Comparison of ENCODE assay signal across 11 cellular contexts in the genomic region with DNA sequence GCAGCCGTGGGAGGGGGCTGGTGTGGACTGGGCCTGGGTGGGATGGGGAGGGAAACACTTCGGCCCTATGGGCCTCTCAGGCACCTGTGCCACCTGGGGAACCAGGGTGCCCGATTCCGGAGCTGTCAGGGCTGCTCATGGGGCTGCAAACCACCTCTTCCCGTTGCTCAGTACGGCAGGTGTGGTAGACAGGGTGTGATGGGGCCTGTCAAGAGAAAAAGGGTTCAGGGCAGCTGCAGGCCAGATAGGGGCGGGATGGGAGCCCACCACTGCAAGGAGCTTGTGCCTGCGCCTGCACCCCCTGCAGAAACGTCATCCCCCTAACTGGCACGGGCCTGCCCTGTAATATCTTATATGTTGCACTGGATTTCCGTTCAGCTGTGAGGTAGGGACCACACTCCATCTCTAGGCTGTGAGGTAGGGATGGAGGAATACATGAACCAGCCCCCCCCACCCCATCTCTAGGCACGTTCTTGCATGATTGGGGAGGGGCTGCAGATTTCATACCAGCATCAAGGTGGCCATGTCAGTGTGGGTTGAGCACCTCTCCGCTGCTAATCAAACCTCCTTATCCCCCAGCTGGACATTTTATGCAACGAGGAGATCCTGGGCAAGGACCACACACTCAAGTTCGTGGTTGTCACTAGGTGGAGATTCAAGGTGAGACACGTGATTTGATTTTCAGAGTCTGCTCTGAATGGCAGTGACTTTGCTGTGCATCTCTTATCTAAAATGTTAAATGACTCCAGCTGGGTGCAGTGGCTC. TPM values are rescaled to one million over a fixed set of nuclear protein-coding genes. Genes with fewer than 3 reads are reported as not detected.
A peak's percentile ranks its signal among the peaks of the same experiment; 100 is the strongest.
DNase-seq lines count a peak whose midpoint lies in the region; ATAC-seq, FAIRE-seq and TF ChIP-seq lines count a peak whose summit lies in the region.
"Had no signal": no experiment of that assay in that cellular context is flagged by ENCODE, and none has a peak within 500 bp of the region (broad histone marks: within the 10 kb centered on the region; RNA-seq: fewer than 3 reads in every experiment).

No MANE protein-coding gene starts in this region.

- H3K9ac ChIP-seq in GM23248 (no peak overlapping the region), endothelial cell of umbilical vein (replicated peaks; ENCODE audit: extremely low read depth, insufficient read depth, low read length) (no peak overlapping the region)

- H3K9me3 ChIP-seq in GM23248 (ENCODE audit: low read depth) = no peaks in the 10 kb centered on the region
- no peaks in the 10 kb centered on the region for H3K9me3 ChIP-seq in RWPE2 (ENCODE audit: severe bottlenecking)
- no peaks in the 10 kb centered on the region for H3K9me3 ChIP-seq in endothelial cell of umbilical vein (replicated peaks; ENCODE audit: control insufficient read depth, insufficient read depth, low read length)
- H3K9me3 ChIP-seq: gastrocnemius medialis had no signal

- WGBS in GM23248 (ENCODE audit: low coverage in 1 of 2, low lambda C conversion rate in 2 of 2, missing lambda C conversion rate in 2 of 2), 2 experiments = 87 to 89% methylated on average over 15 to 16 of the region's 16 CpGs

- H2AFZ ChIP-seq in GM23248 (no peak overlapping the region), endothelial cell of umbilical vein (ENCODE audit: low read depth, low read length) (no peak overlapping the region)

- no peaks in the 10 kb centered on the region for H3K9me2 ChIP-seq in GM23248 (ENCODE audit: insufficient read depth)

- H3F3A ChIP-seq in GM23248 (ENCODE audit: insufficient read depth) = peaks cover 55% of the 10 kb centered on the region

- H3K79me2 ChIP-seq in GM23248 (ENCODE audit: insufficient read depth) = peaks cover 49% of the 10 kb centered on the region
- H3K79me2 ChIP-seq in endothelial cell of umbilical vein (ENCODE audit: control insufficient read depth, insufficient read depth, low read length) = peaks cover 14% of the 10 kb centered on the region

- ATAC-seq in RWPE2 (ENCODE audit: low read depth) (peak; percentile 3; the same call in 2 of the 3 replicates), omental fat pad (ENCODE audit: low FRiP score) (peak; percentile 21), GM19397 (IDR thresholded peaks at IDR 0.05; ENCODE audit: unreplicated experiment) (no peak), HG03354 (IDR thresholded peaks at IDR 0.05; ENCODE audit: poor library complexity, severe bottlenecking, unreplicated experiment) (no peak), esophagus mucosa (no peak)
- ATAC-seq: gastrocnemius medialis had no signal

- H4K20me1 ChIP-seq in GM23248 (ENCODE audit: insufficient read depth) (0 out of 2 replicates have a peak, but pooled peaks cover 3% of the 10 kb centered on the region), endothelial cell of umbilical vein (replicated peaks; ENCODE audit: control insufficient read depth, extremely low read depth, insufficient read depth, low read length) (no peaks in the 10 kb centered on the region)

- peak; percentile 38 for TF ChIP-seq POLR2A in endothelial cell of umbilical vein (IDR thresholded peaks at IDR 0.05; ENCODE audit: low read depth, low read length)

- H3K9me1 ChIP-seq in endothelial cell of umbilical vein (replicated peaks; ENCODE audit: control insufficient read depth, extremely low read depth, insufficient read depth, low read length) = no peaks in the 10 kb centered on the region

- no peaks in the 10 kb centered on the region for H3K27me3 ChIP-seq in GM23248 (replicated peaks; ENCODE audit: insufficient read depth)
- H3K27me3 ChIP-seq in RWPE2 (ENCODE audit: insufficient read depth, poor library complexity, severe bottlenecking) = no peaks in the 10 kb centered on the region
- H3K27me3 ChIP-seq in endothelial cell of umbilical vein (ENCODE audit: control insufficient read depth in 2 of 2, insufficient read depth in 2 of 2, low read length in 2 of 2) = no peaks in the 10 kb centered on the region
- H3K27me3 ChIP-seq: gastrocnemius medialis had no signal

- CTCF ChIA-PET in endothelial cell of umbilical vein (lab: Charles Lee) = interaction anchor here (2.6 kb wide), 1 partner anchor 22 kb away, joined by 13 read pairs; no protein-coding TSS in a partner anchor

- FAIRE-seq in endothelial cell of umbilical vein (lab: Jason Lieb, UNC) = no peak
- FAIRE-seq: endometrium had no signal

- H3K4me2 ChIP-seq in GM23248 (ENCODE audit: unreplicated experiment) = no peak overlapping the region
- no peak overlapping the region for H3K4me2 ChIP-seq in endothelial cell of umbilical vein (ENCODE audit: insufficient read depth, low read length)

- no peak for DNase-seq in GM23248
- DNase-seq in RWPE2 (ENCODE audit: low spot score) = no peak
- DNase-seq in endothelial cell of umbilical vein (ENCODE audit: low read depth, low spot score) = no peak
- no peak for DNase-seq in omental fat pad (ENCODE audit: low spot score)
- DNase-seq: activated CD4-positive, alpha-beta T cell treated with anti-CD3 and anti-CD28 coated beads for 1 hour; gastrocnemius medialis; stimulated activated CD4-positive, alpha-beta T cell treated with anti-CD3 and anti-CD28 coated beads, Interleukin-2, amount 100 ng/mL, for 24 hours had no signal

- dilution Hi-C loops in endothelial cell of umbilical vein (cut with MboI; ENCODE audit: extremely low pct_ligation_motif_present, low sequenced_read_pairs) = no loop called here

- peak overlapping the region; percentile 56 for H3K27ac ChIP-seq in GM23248
- no peak overlapping the region for H3K27ac ChIP-seq in RWPE2 (ENCODE audit: poor library complexity, severe bottlenecking)
- H3K27ac ChIP-seq in endothelial cell of umbilical vein (ENCODE audit: insufficient read depth, low read depth, low read length) = no peak overlapping the region

- BruUV-seq in endothelial cell of umbilical vein (replicated peaks; lab: Mats Ljungman, UMichigan) = no TSS peak

- H3K4me1 ChIP-seq in GM23248 (ENCODE audit: insufficient read depth) = peaks cover 18% of the 10 kb centered on the region
- peaks cover 15% of the 10 kb centered on the region for H3K4me1 ChIP-seq in RWPE2 (ENCODE audit: insufficient read depth, poor library complexity, severe bottlenecking)
- peaks cover 4% of the 10 kb centered on the region for H3K4me1 ChIP-seq in endothelial cell of umbilical vein (ENCODE audit: control insufficient read depth, extremely low read depth, insufficient read depth, low read length)
- H3K4me1 ChIP-seq: gastrocnemius medialis had no signal

- H3K36me3 ChIP-seq in GM23248 (ENCODE audit: low read depth) = peaks cover 17% of the 10 kb centered on the region
- peaks cover 58% of the 10 kb centered on the region for H3K36me3 ChIP-seq in RWPE2 (ENCODE audit: low read depth)
- H3K36me3 ChIP-seq in endothelial cell of umbilical vein (ENCODE audit: control insufficient read depth in 2 of 2, extremely low read depth in 1 of 2, insufficient read depth in 2 of 2, low read length in 2 of 2) = peaks cover 10 to 41% of the 10 kb centered on the region in 2 experiments

- POLR2A ChIA-PET in endothelial cell of umbilical vein (lab: Charles Lee) = no interaction called here

- in situ Hi-C loops in GM23248 (cut with MboI) = no loop called here

- intact Hi-C loops in endothelial cell of umbilical vein (cut with micrococcal nuclease) = no loop called here

- TF ChIP-seq CTCF in RWPE2 (IDR thresholded peaks at IDR 0.05; ENCODE audit: poor library complexity, severe bottlenecking) (no peak), endothelial cell of umbilical vein (IDR thresholded peaks at IDR 0.05; ENCODE audit: extremely low read depth in 1 of 2, insufficient read depth in 1 of 2, low read depth in 1 of 2, low read length in 2 of 2) (no peak), omental fat pad (IDR thresholded peaks at IDR 0.05) (no peak)

- H3K4me3 ChIP-seq in GM23248 (no peak overlapping the region), RWPE2 (ENCODE audit: severe bottlenecking) (no peak overlapping the region), endothelial cell of umbilical vein (replicated peaks in 1 of 3; ENCODE audit: insufficient read depth in 1 of 3, low read depth in 1 of 3, low read length in 3 of 3) (no peak overlapping the region)
- H3K4me3 ChIP-seq: gastrocnemius medialis had no signal

TF ChIP-seq in endothelial cell of umbilical vein, 7 proteins besides CTCF, POLR2A, EP300 and RAD21:
- TF ChIP-seq MYC (IDR thresholded peaks at IDR 0.05; ENCODE audit: low read depth, low read length) (no peak), POLR2AphosphoS5 (IDR thresholded peaks at IDR 0.05; ENCODE audit: insufficient read depth, low read depth, low read length) (no peak), FOS (IDR thresholded peaks at IDR 0.05; ENCODE audit: borderline replicate concordance, insufficient read depth, low read length) (no peak), GATA2 (IDR thresholded peaks at IDR 0.05; ENCODE audit: insufficient read depth, insufficient read length, low read depth, low read length) (no peak), JUN (IDR thresholded peaks at IDR 0.05; ENCODE audit: borderline replicate concordance, insufficient read depth, insufficient read length, low read depth) (no peak), MAX (IDR thresholded peaks at IDR 0.05; ENCODE audit: insufficient read depth, insufficient read length) (no peak), EZH2 (IDR thresholded peaks at IDR 0.05; ENCODE audit: borderline replicate concordance, low read depth, low read length, severe bottlenecking) (no peak)

RNA-seq across cellular contexts. Expression of gene PCGF3, which starts 59.0 kb away (rescaled TPM):
- total RNA-seq in GM23248 (2014; rRNA removed; shearing (Covaris generic)) = 26.0 and 36.9 TPM in 2 replicates
- 21.0 TPM in 2 replicates for polyA plus RNA-seq in GM23248 (2016; fragmentation: Nextera tagmentation; extraction: Ambion mirVana)
- 69.2 and 70.2 TPM in 2 replicates for total RNA-seq in endothelial cell of umbilical vein
- 91.8 and 95.3 TPM in 2 replicates for polyA plus RNA-seq in endothelial cell of umbilical vein
- 53.0 and 64.5 TPM in 2 replicates for polyA plus RNA-seq in endothelial cell of umbilical vein (2011; cell fraction: cytosol; rRNA removed)
- 376 and 396 TPM in 2 replicates for polyA plus RNA-seq in endothelial cell of umbilical vein (2011; cell fraction: nucleus; rRNA removed)
- polyA plus RNA-seq in endothelial cell of umbilical vein (2012) = 42.1 and 58.2 TPM in 2 replicates
- polyA minus RNA-seq in endothelial cell of umbilical vein = 80.4 and 109 TPM in 2 replicates
- 18.2 TPM for polyA minus RNA-seq in endothelial cell of umbilical vein (2011; cell fraction: cytosol; rRNA and poly(A)+ RNA removed)
- 85.7 and 100 TPM in 2 replicates for polyA minus RNA-seq in endothelial cell of umbilical vein (2011; cell fraction: nucleus; rRNA and poly(A)+ RNA removed)
- total RNA-seq in omental fat pad = 10 to 100 TPM; 31.0 to 67.1 (median 48.8) TPM
- total RNA-seq in esophagus mucosa = 30.5 TPM

Comparison
In these comparisons a context has a peak if more than half of its experiments do, and no peak if none do; other contexts are left out.
1. ATAC-seq: peak in RWPE2 (single experiment) and omental fat pad (single experiment); none in GM19397 (single experiment), HG03354 (single experiment) and esophagus mucosa (single experiment).